Comparison of ENCODE assay signal across 1 cellular context in genomic region chr2:219543596-219544358, GRCh38.
TF ChIP-seq lines count a peak whose summit lies in the region.

CHPF (minus strand) TSS chr2:219543809; CDS start chr2:219543538, 271 bp downstream.
TMEM198 (plus strand) TSS chr2:219544028; CDS start chr2:219544728, 700 bp downstream.

TF ChIP-seq in HepG2, 621 proteins besides CTCF, POLR2A, EP300 and RAD21 (continued from another document and continues in another):
- TF ChIP-seq ZBTB40 (IDR thresholded peaks at IDR 0.05) (peak; percentile 47; the same call in 1 of the 2 replicates), ZBTB40 (CRISPR knock-in tag; IDR thresholded peaks at IDR 0.05) (no peak; the same call in 1 of the 2 replicates), ZNF280D (CRISPR knock-in tag; IDR thresholded peaks at IDR 0.05) (no peak), ELF4 (CRISPR knock-in tag; IDR thresholded peaks at IDR 0.05; ENCODE audit: borderline replicate concordance) (no peak; the same call in 1 of the 2 replicates), NCOA2 (CRISPR knock-in tag; IDR thresholded peaks at IDR 0.05) (peak; percentile 61), ZNF570 (CRISPR knock-in tag; IDR thresholded peaks at IDR 0.05; ENCODE audit: borderline replicate concordance) (no peak), ZNF260 (CRISPR knock-in tag; IDR thresholded peaks at IDR 0.05; ENCODE audit: borderline replicate concordance, low read depth) (no peak), ZKSCAN5 (CRISPR knock-in tag; IDR thresholded peaks at IDR 0.05) (no peak), ARHGAP35 (CRISPR knock-in tag; IDR thresholded peaks at IDR 0.05; ENCODE audit: borderline replicate concordance) (peak; percentile 62; the same call in 1 of the 2 replicates), ZC3H13 (CRISPR knock-in tag; IDR thresholded peaks at IDR 0.05) (peak; percentile 92), AHDC1 (CRISPR knock-in tag; IDR thresholded peaks at IDR 0.05; ENCODE audit: borderline replicate concordance) (no peak), CHCHD3 (CRISPR knock-in tag; IDR thresholded peaks at IDR 0.05) (no peak), KAT8 (CRISPR knock-in tag; IDR thresholded peaks at IDR 0.05) (peak; percentile 92), NR0B2 (CRISPR knock-in tag; IDR thresholded peaks at IDR 0.05) (peak; percentile 94; the same call in 1 of the 2 replicates), MEIS2 (CRISPR knock-in tag; IDR thresholded peaks at IDR 0.05) (peak; percentile 97), ZFP37 (CRISPR knock-in tag; IDR thresholded peaks at IDR 0.05; ENCODE audit: borderline replicate concordance) (peak; percentile 95; the same call in 1 of the 2 replicates), ZUFSP (CRISPR knock-in tag; IDR thresholded peaks at IDR 0.05; ENCODE audit: borderline replicate concordance) (no peak), ZBTB10 (CRISPR knock-in tag; IDR thresholded peaks at IDR 0.05; ENCODE audit: borderline replicate concordance) (peak; percentile 88), HDAC1 (CRISPR knock-in tag; IDR thresholded peaks at IDR 0.05) (peak; percentile 95), HMGA1 (CRISPR knock-in tag; conservative IDR thresholded peaks at IDR 0.05) (no peak), SALL1 (CRISPR knock-in tag; IDR thresholded peaks at IDR 0.05) (peak; percentile 90), RAD51 (IDR thresholded peaks at IDR 0.05; ENCODE audit: borderline replicate concordance) (no peak), HOXA7 (CRISPR knock-in tag; IDR thresholded peaks at IDR 0.05) (no peak), RELA (CRISPR knock-in tag; IDR thresholded peaks at IDR 0.05) (no peak), ZNF761 (CRISPR knock-in tag; conservative IDR thresholded peaks at IDR 0.05) (peak; percentile 95), ZNF496 (CRISPR knock-in tag; IDR thresholded peaks at IDR 0.05; ENCODE audit: insufficient replicate concordance) (no peak), SMARCE1 (IDR thresholded peaks at IDR 0.05; ENCODE audit: borderline replicate concordance) (no peak), E2F1 (CRISPR knock-in tag; IDR thresholded peaks at IDR 0.05) (peak; percentile 89), ZNF552 (CRISPR knock-in tag; IDR thresholded peaks at IDR 0.05; ENCODE audit: borderline replicate concordance) (no peak), ZNF558 (CRISPR knock-in tag; IDR thresholded peaks at IDR 0.05; ENCODE audit: borderline replicate concordance) (peak; percentile 73; the same call in 1 of the 2 replicates), ZNF550 (CRISPR knock-in tag; IDR thresholded peaks at IDR 0.05; ENCODE audit: borderline replicate concordance) (peak; percentile 87; the same call in 1 of the 2 replicates), IRF2 (CRISPR knock-in tag; IDR thresholded peaks at IDR 0.05) (peak; percentile 71; the same call in 1 of the 2 replicates), ZNF205 (CRISPR knock-in tag; IDR thresholded peaks at IDR 0.05) (0 out of 2 replicates have a peak, but pooled peaks have one; percentile 77)
